Comparison of ENCODE assay signal across 11 cellular contexts in the genomic region with DNA sequence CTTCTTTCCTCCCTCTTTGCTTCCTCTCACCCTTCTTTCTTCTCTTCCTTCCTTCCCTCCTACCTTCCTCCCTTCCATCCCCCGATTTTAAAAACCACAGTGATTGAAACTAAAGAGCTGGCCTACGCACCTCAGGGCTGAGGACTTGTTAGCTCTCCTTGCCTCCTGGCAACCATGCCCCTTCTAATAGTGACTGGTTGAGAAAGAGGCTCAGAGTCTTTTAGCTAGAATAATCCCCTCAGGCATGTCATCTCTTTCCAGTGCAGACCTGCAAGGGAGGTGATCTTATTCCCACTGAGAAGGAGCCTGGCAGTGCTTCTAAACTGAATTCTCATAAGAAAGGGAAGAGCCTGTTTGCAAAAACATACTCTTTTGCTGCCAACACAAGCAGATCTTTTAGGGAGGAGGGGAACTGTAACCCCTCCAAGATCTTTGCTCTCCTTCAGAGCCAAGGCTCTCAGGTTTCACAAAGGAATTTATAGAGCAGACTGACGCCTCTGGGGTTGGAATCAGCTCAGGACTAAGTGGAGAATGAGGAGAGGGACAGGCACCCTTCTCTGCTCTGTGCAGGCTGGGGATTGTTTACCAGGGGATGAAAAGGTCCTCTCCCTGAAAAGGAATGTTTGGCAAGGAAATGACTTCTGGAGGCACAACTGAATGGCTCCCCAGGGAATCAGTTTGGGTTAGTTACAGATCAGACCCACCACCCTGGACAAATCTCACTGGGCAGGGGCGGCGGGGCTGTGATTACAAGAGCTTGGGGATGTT. TPM values are rescaled to one million over a fixed set of nuclear protein-coding genes. Genes with fewer than 3 reads are reported as not detected.
DNase-seq lines count a peak whose midpoint lies in the region; ATAC-seq, FAIRE-seq and TF ChIP-seq lines count a peak whose summit lies in the region.
"Had no signal": no experiment of that assay in that cellular context is flagged by ENCODE, and none has a peak within 500 bp of the region (broad histone marks: within the 10 kb centered on the region; RNA-seq: fewer than 3 reads in every experiment).

No MANE protein-coding gene starts in this region.

- H3K36me3 Mint-ChIP-seq in endothelial cell (ENCODE audit: low read depth, unreplicated experiment) (no peaks in the 10 kb centered on the region), neural crest cell (ENCODE audit: low read depth) (no peaks in the 10 kb centered on the region)
- H3K36me3 Mint-ChIP-seq: activated CD8-positive, alpha-beta memory T cell treated with anti-CD3 and anti-CD28 coated beads, Interleukin-2, amount 10 ng/mL, durations not matched to agents 7 days and 5 days had no signal

- no peak for TF ChIP-seq POLR2A in GM12892 (IDR thresholded peaks at IDR 0.05; ENCODE audit: low read depth, low read length)
- TF ChIP-seq POLR2A in erythroblast (IDR thresholded peaks at IDR 0.05; ENCODE audit: low read length) = no peak

- peaks cover 27% of the 10 kb centered on the region for H3K4me1 Mint-ChIP-seq in endothelial cell (ENCODE audit: unreplicated experiment)
- peaks cover 27% of the 10 kb centered on the region for H3K4me1 Mint-ChIP-seq in neural crest cell

- ATAC-seq in GM21529 (IDR thresholded peaks at IDR 0.05; ENCODE audit: unreplicated experiment) (no peak), GM21619 (IDR thresholded peaks at IDR 0.05; ENCODE audit: unreplicated experiment) (no peak)
- ATAC-seq: activated CD8-positive, alpha-beta memory T cell treated with anti-CD3 and anti-CD28 coated beads, Interleukin-2, amount 10 ng/mL, durations not matched to agents 7 days and 5 days had no signal

- H3K9me3 Mint-ChIP-seq in endothelial cell (ENCODE audit: unreplicated experiment) (no peaks in the 10 kb centered on the region), neural crest cell (peaks cover 2% of the 10 kb centered on the region)

- peaks cover 4% of the 10 kb centered on the region for H3K27me3 Mint-ChIP-seq in endothelial cell (ENCODE audit: unreplicated experiment)
- no peaks in the 10 kb centered on the region for H3K27me3 Mint-ChIP-seq in neural crest cell (ENCODE audit: low read depth)

- H3K4me3 Mint-ChIP-seq in endothelial cell (ENCODE audit: unreplicated experiment) = no peak overlapping the region
- H3K4me3 Mint-ChIP-seq in neural crest cell = no peak overlapping the region
- H3K4me3 Mint-ChIP-seq: activated CD8-positive, alpha-beta memory T cell treated with anti-CD3 and anti-CD28 coated beads, Interleukin-2, amount 10 ng/mL, durations not matched to agents 7 days and 5 days had no signal

- TF ChIP-seq CTCF in endothelial cell (IDR thresholded peaks at IDR 0.05; ENCODE audit: unreplicated experiment) (no peak), neural crest cell (conservative IDR thresholded peaks at IDR 0.05) (no peak)

- H3K27ac Mint-ChIP-seq in endothelial cell (ENCODE audit: unreplicated experiment) (peak overlapping the region; percentile 93), neural crest cell (ENCODE audit: unreplicated experiment) (peak overlapping the region; percentile 23)
- H3K27ac Mint-ChIP-seq: activated CD8-positive, alpha-beta memory T cell treated with anti-CD3 and anti-CD28 coated beads, Interleukin-2, amount 10 ng/mL, durations not matched to agents 7 days and 5 days had no signal

- DNase-seq in AG08396 (ENCODE audit: low spot score) = peak; percentile 49
- peak; percentile 5 for DNase-seq in NCI-H146 (lab: John Stamatoyannopoulos, UW)
- no peak for DNase-seq in endothelial cell (ENCODE audit: low spot score)
- no peak for DNase-seq in neural crest cell (ENCODE audit: low read depth, low spot score)
- DNase-seq in GM12892 (ENCODE audit: insufficient read length) = no peak
- DNase-seq in erythroblast (lab: John Stamatoyannopoulos, UW) = no peak
- DNase-seq: activated CD8-positive, alpha-beta memory T cell treated with anti-CD3 and anti-CD28 coated beads, Interleukin-2, amount 10 ng/mL, durations not matched to agents 7 days and 5 days had no signal

- FAIRE-seq in GM12892 (lab: Jason Lieb, UNC) = no peak
- FAIRE-seq: G401.6, islet of Langerhans had no signal

RNA-seq across cellular contexts. Expression of a gene that starts 9.4 kb away (rescaled TPM):
- total RNA-seq in endothelial cell (ENCODE audit: unreplicated experiment) = 0.82 TPM
- not detected in 2 replicates for total RNA-seq in neural crest cell
- not detected for polyA plus RNA-seq in GM12892 (2012; ENCODE audit: missing spikeins)
- total RNA-seq: activated CD8-positive, alpha-beta memory T cell treated with anti-CD3 and anti-CD28 coated beads, Interleukin-2, amount 10 ng/mL, durations not matched to agents 7 days and 5 days had no signal

RNA-seq across cellular contexts. Expression of a gene that starts 58.5 kb away (rescaled TPM):
- 53.0 TPM for total RNA-seq in endothelial cell (ENCODE audit: unreplicated experiment)
- total RNA-seq in neural crest cell = 59.6 and 63.7 TPM in 2 replicates
- polyA plus RNA-seq in GM12892 (2012; ENCODE audit: missing spikeins) = 69.8 TPM

Comparison
In these comparisons a context has a peak if more than half of its experiments do, and no peak if none do; other contexts are left out.
1. DNase-seq: peak in AG08396 (single experiment) and NCI-H146 (single experiment); none in endothelial cell (single experiment), neural crest cell (single experiment), GM12892 (single experiment) and erythroblast (0 of 2).